8 cellular contexts compared by ENCODE assay signal in the genomic region with DNA sequence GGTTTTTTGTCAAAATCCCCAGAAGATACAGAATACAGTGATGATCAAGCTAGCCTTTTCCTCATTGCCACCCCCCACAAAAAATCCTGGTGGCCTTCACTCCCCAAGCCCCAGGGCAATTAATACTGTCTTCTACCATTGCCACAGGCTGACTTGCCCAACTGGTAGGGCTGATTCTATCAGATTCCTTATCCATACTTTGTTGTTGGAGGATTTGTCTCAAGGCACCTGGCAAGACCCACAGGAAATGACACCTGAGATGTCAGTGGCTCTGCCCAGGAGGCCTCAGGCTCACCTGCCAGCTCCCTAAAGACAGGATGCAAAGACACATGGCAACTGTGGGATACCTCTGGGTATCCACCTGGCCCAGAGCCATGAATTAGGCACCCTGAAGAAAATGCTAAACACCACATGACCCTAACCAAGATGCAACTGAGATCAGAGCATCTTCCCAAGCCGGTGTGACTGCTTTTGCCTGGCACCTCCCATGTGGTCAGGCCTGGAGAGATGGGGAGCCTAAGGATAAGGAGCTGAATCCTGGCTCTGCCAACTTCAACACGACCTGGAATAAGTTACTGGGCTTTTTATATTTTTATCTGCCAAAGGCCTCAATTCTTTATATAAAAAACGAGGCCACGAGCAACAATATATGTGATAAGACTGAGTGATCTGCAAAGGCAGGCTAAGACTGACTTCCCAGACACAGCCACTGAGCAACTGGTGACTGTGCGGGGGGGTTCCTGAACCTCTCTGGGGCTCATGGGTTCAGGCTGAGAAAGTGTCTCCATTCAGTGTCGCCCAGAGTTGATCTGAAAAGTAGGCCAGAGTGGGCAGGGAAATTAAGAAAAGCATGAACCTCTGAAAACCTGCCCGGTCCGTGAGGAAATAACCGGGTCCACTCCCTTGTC. TPM values are rescaled to one million over a fixed set of nuclear protein-coding genes. Genes with fewer than 3 reads are reported as not detected.
DNase-seq lines count a peak whose midpoint lies in the region; ATAC-seq and TF ChIP-seq lines count a peak whose summit lies in the region.

No MANE protein-coding gene starts in this region.

- H3K4me3 Mint-ChIP-seq in CD8-positive, alpha-beta memory T cell, result peak overlapping the region; percentile 82 to 97 (median 92)
- H3K4me3 Mint-ChIP-seq in GM23338, result peak overlapping the region; percentile 80
- peak overlapping the region; percentile 85 to 98 for H3K4me3 Mint-ChIP-seq in stimulated activated naive CD8-positive, alpha-beta T cell treated with anti-CD3 and anti-CD28 coated beads, Interleukin-15, amount 100 ng/mL, for 72 hours

- H3K27ac Mint-ChIP-seq in CD8-positive, alpha-beta memory T cell, result peak overlapping the region; percentile 89 to 97 (median 92)
- no peak overlapping the region for H3K27ac Mint-ChIP-seq in GM23338
- H3K27ac Mint-ChIP-seq in stimulated activated naive CD8-positive, alpha-beta T cell treated with anti-CD3 and anti-CD28 coated beads, Interleukin-15, amount 100 ng/mL, for 72 hours, result peak overlapping the region; percentile 61 to 90

- no peaks in the 10 kb centered on the region; the same call in 1 of the 2 replicates for H4K20me1 ChIP-seq in GM23338 (replicated peaks; ENCODE audit: insufficient read depth)

- H3K4me1 ChIP-seq in CD8-positive, alpha-beta memory T cell (ENCODE audit: insufficient read depth, low read length), result peaks cover 25% of the 10 kb centered on the region
- H3K4me1 ChIP-seq in GM23338 (ENCODE audit: insufficient read depth), result peaks cover 25% of the 10 kb centered on the region
- H3K4me1 ChIP-seq in body of pancreas, result peaks cover 33% of the 10 kb centered on the region
- peaks cover 14 to 43% of the 10 kb centered on the region in 2 donors for H3K4me1 ChIP-seq in left lung

- H3K27me3 Mint-ChIP-seq in CD8-positive, alpha-beta memory T cell, result no peaks in the 10 kb centered on the region
- peaks cover 6% of the 10 kb centered on the region for H3K27me3 Mint-ChIP-seq in GM23338 (ENCODE audit: insufficient read depth, low read depth, poor library complexity)
- H3K27me3 Mint-ChIP-seq in stimulated activated naive CD8-positive, alpha-beta T cell treated with anti-CD3 and anti-CD28 coated beads, Interleukin-15, amount 100 ng/mL, for 72 hours, result no peaks in the 10 kb centered on the region

- peak overlapping the region; percentile 82 for H3K27ac ChIP-seq in CD8-positive, alpha-beta memory T cell (ENCODE audit: low read depth, low read length)
- H3K27ac ChIP-seq in GM23338 (ENCODE audit: low read depth), result no peak overlapping the region
- H3K27ac ChIP-seq in body of pancreas, result peak overlapping the region in 3 of 4 donors; percentile 32 to 75 (median 71)
- peak overlapping the region; percentile 85 to 86 for H3K27ac ChIP-seq in left lung

- WGBS in body of pancreas, 2 donors, result 10 to 13% methylated on average over 9 of the region's 9 CpGs

- no peak for TF ChIP-seq POLR2A in body of pancreas (IDR thresholded peaks at IDR 0.05)

- peak overlapping the region; percentile 88 for H3K4me2 ChIP-seq in GM23338

- ATAC-seq in GM23338, result peak; percentile 5
- peak; percentile 5 for ATAC-seq in body of pancreas
- ATAC-seq in left lung, result peak; percentile 25
- ATAC-seq in stimulated activated naive CD8-positive, alpha-beta T cell treated with anti-CD3 and anti-CD28 coated beads, Interleukin-15, amount 100 ng/mL, for 72 hours, result peak; percentile 48

- peak overlapping the region; percentile 97 for H3K4me3 ChIP-seq in CD8-positive, alpha-beta memory T cell (ENCODE audit: low read length)
- H3K4me3 ChIP-seq in GM23338 (peak overlapping the region; percentile 95), body of pancreas (peak overlapping the region; percentile 51 to 54), left lung (peak overlapping the region; percentile 66 to 73)

- DNase-seq in CD8-positive, alpha-beta memory T cell, result peak in 1 of 5 donors; percentile 16
- peak; percentile 40 for DNase-seq in GM23338 (ENCODE audit: low spot score)
- peak; percentile 61 for DNase-seq in RKO (ENCODE audit: low spot score)
- DNase-seq in body of pancreas, result no peak
- no peak for DNase-seq in left lung
- no peak for DNase-seq in stimulated activated naive CD8-positive, alpha-beta T cell treated with anti-CD3 and anti-CD28 coated beads, Interleukin-15, amount 100 ng/mL, for 72 hours
- DNase-seq in ecto neural progenitor cell (ENCODE audit: low spot score), result no peak
- DNase-seq in COLO829 (ENCODE audit: low spot score), result no peak

- CTCF ChIA-PET in CD8-positive, alpha-beta memory T cell (lab: Charles Lee), result interaction anchor here (0.9 to 4.6 kb wide), 5 partner anchors 11 to 18 kb away, joined by 3 to 25 read pairs (median 8); a partner anchor contains a TSS

- TF ChIP-seq CTCF in GM23338 (conservative IDR thresholded peaks at IDR 0.05; ENCODE audit: low read depth in 2 of 2), result no peak
- TF ChIP-seq CTCF in body of pancreas (IDR thresholded peaks at IDR 0.05), result no peak
- no peak for TF ChIP-seq CTCF in left lung (IDR thresholded peaks at IDR 0.05)

- H2AFZ ChIP-seq in GM23338, result peak overlapping the region; percentile 97; the same call in 1 of the 2 replicates

- H3K27me3 ChIP-seq in CD8-positive, alpha-beta memory T cell (ENCODE audit: insufficient read depth, low read length, poor library complexity, severe bottlenecking), result no peaks in the 10 kb centered on the region
- H3K27me3 ChIP-seq in GM23338 (ENCODE audit: insufficient read depth) (no peaks in the 10 kb centered on the region), body of pancreas (no peaks in the 10 kb centered on the region), left lung (no peaks in the 10 kb centered on the region)

- no peaks in the 10 kb centered on the region for H3K36me3 ChIP-seq in CD8-positive, alpha-beta memory T cell (ENCODE audit: insufficient read depth, low read length)
- H3K36me3 ChIP-seq in GM23338 (ENCODE audit: insufficient read depth) (no peaks in the 10 kb centered on the region), body of pancreas (replicated peaks in 1 of 2; ENCODE audit: insufficient read depth in 1 of 2, low read depth in 2 of 2) (no peaks in the 10 kb centered on the region), left lung (no peaks in the 10 kb centered on the region)

- intact Hi-C loops in body of pancreas (cut with DNase I), result no loop called here
- intact Hi-C loops in left lung (cut with DNase I), result no loop called here

- H3K9me2 ChIP-seq in GM23338 (ENCODE audit: insufficient read depth), result no peaks in the 10 kb centered on the region

- no peaks in the 10 kb centered on the region for H3K9me3 ChIP-seq in CD8-positive, alpha-beta memory T cell (ENCODE audit: low read length)
- H3K9me3 ChIP-seq in body of pancreas (no peaks in the 10 kb centered on the region), left lung (no peaks in the 10 kb centered on the region)

- no peaks in the 10 kb centered on the region for H3F3A ChIP-seq in GM23338 (replicated peaks; ENCODE audit: low read depth)

- POLR2A ChIA-PET in CD8-positive, alpha-beta memory T cell (lab: Charles Lee), result interaction anchor here (1.1 to 5.7 kb wide), 2 partner anchors 14 to 18 kb away, joined by 3 to 81 read pairs; a partner anchor contains a TSS

- peaks cover 39 to 50% (median 48%) of the 10 kb centered on the region in 3 donors for H3K4me1 Mint-ChIP-seq in CD8-positive, alpha-beta memory T cell
- H3K4me1 Mint-ChIP-seq in GM23338, result peaks cover 28% of the 10 kb centered on the region
- peaks cover 50% of the 10 kb centered on the region for H3K4me1 Mint-ChIP-seq in stimulated activated naive CD8-positive, alpha-beta T cell treated with anti-CD3 and anti-CD28 coated beads, Interleukin-15, amount 100 ng/mL, for 72 hours

- peaks cover 7% of the 10 kb centered on the region; the same call in 1 of the 2 replicates for H3K79me2 ChIP-seq in GM23338 (replicated peaks; ENCODE audit: insufficient read depth)

- H3K9me3 Mint-ChIP-seq in CD8-positive, alpha-beta memory T cell, result no peaks in the 10 kb centered on the region
- H3K9me3 Mint-ChIP-seq in GM23338, result no peaks in the 10 kb centered on the region
- no peaks in the 10 kb centered on the region for H3K9me3 Mint-ChIP-seq in stimulated activated naive CD8-positive, alpha-beta T cell treated with anti-CD3 and anti-CD28 coated beads, Interleukin-15, amount 100 ng/mL, for 72 hours

- peaks cover 0 to 13% (median 5%) of the 10 kb centered on the region in 3 donors for H3K36me3 Mint-ChIP-seq in CD8-positive, alpha-beta memory T cell
- peaks cover 3% of the 10 kb centered on the region; the same call in 1 of the 3 replicates for H3K36me3 Mint-ChIP-seq in GM23338 (ENCODE audit: low read depth)

TF ChIP-seq in GM23338, 12 proteins besides CTCF, POLR2A, EP300 and RAD21 (continues in another document):
- TF ChIP-seq JUNB (IDR thresholded peaks at IDR 0.05; ENCODE audit: unreplicated experiment) (no peak), EZH2phosphoT487 (IDR thresholded peaks at IDR 0.05; ENCODE audit: unreplicated experiment) (no peak), EZH2 (IDR thresholded peaks at IDR 0.05; ENCODE audit: low read depth, unreplicated experiment) (no peak)

RNA-seq across cellular contexts. Expression of a gene that starts 0.9 kb away (rescaled TPM):
- total RNA-seq in CD8-positive, alpha-beta memory T cell, result 100 to 1,000 TPM in 1 of 2 experiments, 10 to 100 TPM in 1; 91.0 to 103 TPM
- polyA plus RNA-seq in CD8-positive, alpha-beta memory T cell, result 67.7 TPM
- total RNA-seq in GM23338 (2014; rRNA removed; shearing (Covaris generic)), result 118 and 123 TPM in 2 replicates
- polyA plus RNA-seq in GM23338 (2016; fragmentation: Nextera tagmentation; extraction: Ambion mirVana), result 120 and 134 TPM in 2 replicates
- total RNA-seq in body of pancreas (10 to 100 TPM in 1 of 2 donors, 1 to 10 TPM in 1; 6.3 to 39.7 TPM), left lung (10 to 100 TPM; 72.1 to 89.7 TPM)

RNA-seq across cellular contexts. Expression of a gene that starts 14.3 kb away (rescaled TPM):
- total RNA-seq in CD8-positive, alpha-beta memory T cell, result 100 to 1,000 TPM; 371 to 377 TPM
- 142 TPM for polyA plus RNA-seq in CD8-positive, alpha-beta memory T cell
- total RNA-seq in GM23338 (2014; rRNA removed; shearing (Covaris generic)), result 323 and 345 TPM in 2 replicates
- 158 and 183 TPM in 2 replicates for polyA plus RNA-seq in GM23338 (2016; fragmentation: Nextera tagmentation; extraction: Ambion mirVana)
- total RNA-seq in body of pancreas (10 to 100 TPM; 34.6 to 64.3 TPM), left lung (100 to 1,000 TPM; 150 to 207 TPM)

Comparison
In these comparisons a context has a peak if more than half of its experiments do, and no peak if none do; other contexts are left out.
1. DNase-seq: peak in GM23338 (single experiment) and RKO (single experiment); none in body of pancreas (0 of 4), left lung (0 of 2), stimulated activated naive CD8-positive, alpha-beta T cell treated with anti-CD3 and anti-CD28 coated beads, Interleukin-15, amount 100 ng/mL, for 72 hours (0 of 2), ecto neural progenitor cell (single experiment) and COLO829 (single experiment).
2. Peak in every context shown above with its lines, with median percentiles within 50 percentile points of each other: H3K4me3 ChIP-seq, H3K4me3 Mint-ChIP-seq and ATAC-seq.